In genomic region chr22:35533365-35534029, GRCh38 we compare ENCODE assay signal across 29 cellular contexts. TPM values are rescaled to one million over a fixed set of nuclear protein-coding genes. Genes with fewer than 3 reads are reported as not detected.
DNase-seq lines count a peak whose midpoint lies in the region; ATAC-seq, FAIRE-seq and TF ChIP-seq lines count a peak whose summit lies in the region.
"Had no signal": no experiment of that assay in that cellular context is flagged by ENCODE, and none has a peak within 500 bp of the region (broad histone marks: within the 10 kb centered on the region; RNA-seq: fewer than 3 reads in every experiment).

No MANE protein-coding gene starts in this region.

- DNase-seq in H9: no peak
- DNase-seq in MM.1S: no peak
- DNase-seq in H1 (ENCODE audit: low read depth in 1 of 2, low spot score in 2 of 2): no peak
- DNase-seq in RKO (ENCODE audit: low spot score): no peak
- no peak for DNase-seq in T1000 (lab: John Stamatoyannopoulos, UW)
- DNase-seq in upper lobe of right lung: no peak
- DNase-seq: AML-193; Caco-2; CD4-positive, alpha-beta memory T cell; DMS 273 treated with DMSO at 0.1 percent for 48 hours; DND-41; HCEC 1CT; NCI-H1092 treated with DMSO at 0.1 percent for 48 hours; NCI-H1436; NCI-H187; NCI-H2081 treated with DMSO at 0.1 percent for 48 hours; NCI-H2171; NCI-H226; NCI-H510A; NCI-H69; SHP77; T-cell had no signal

- TF ChIP-seq CTCF in H9 (conservative IDR thresholded peaks at IDR 0.05): no peak
- TF ChIP-seq CTCF in MM.1S (IDR thresholded peaks at IDR 0.05; ENCODE audit: low read length): no peak
- TF ChIP-seq CTCF in H1 (IDR thresholded peaks at IDR 0.05; ENCODE audit: control extremely low read depth in 1 of 3, insufficient read depth in 1 of 3, low read depth in 1 of 3, low read length in 3 of 3): no peak
- no peak for TF ChIP-seq CTCF in upper lobe of right lung (IDR thresholded peaks at IDR 0.05)

- H3K79me2 ChIP-seq in H9 (ENCODE audit: insufficient read depth, low read length) (no peaks in the 10 kb centered on the region), MM.1S (ENCODE audit: low read length) (no peaks in the 10 kb centered on the region), H1 (ENCODE audit: control insufficient read depth in 1 of 2, insufficient read depth in 2 of 2, low read length in 2 of 2) (no peaks in the 10 kb centered on the region; a peak in 1 of 4 replicates)

- H3K4ac ChIP-seq in H9 (ENCODE audit: low read depth, low read length) (no peak overlapping the region), H1 (replicated peaks; ENCODE audit: insufficient read length, low read depth, low read length) (no peak overlapping the region)

- H4K20me1 ChIP-seq in H9 (ENCODE audit: control insufficient read depth, insufficient read depth, insufficient read length) (peaks cover 2% of the 10 kb centered on the region), MM.1S (ENCODE audit: insufficient read depth, low read length) (no peaks in the 10 kb centered on the region), H1 (replicated peaks in 1 of 2; ENCODE audit: control insufficient read depth in 1 of 2, insufficient read depth in 2 of 2, low read length in 2 of 2) (peaks cover 0 to 5% of the 10 kb centered on the region in 2 experiments)
- H4K20me1 ChIP-seq: BLaER1 treated with 17β-estradiol and CSF1 and Interleukin-3, amounts not matched to agents 10 nM and 100 nM had no signal

- no peaks in the 10 kb centered on the region for H3K79me1 ChIP-seq in H9 (ENCODE audit: insufficient read depth, low read depth, low read length, poor library complexity, severe bottlenecking)
- no peaks in the 10 kb centered on the region for H3K79me1 ChIP-seq in H1 (ENCODE audit: low read depth, low read length)

- peaks cover 11 to 13% of the 10 kb centered on the region in 2 experiments for H3K4me1 Mint-ChIP-seq in H9
- H3K4me1 Mint-ChIP-seq: CD4-positive, alpha-beta memory T cell had no signal

- H3K9me3 ChIP-seq in H9 (ENCODE audit: control insufficient read depth, low read depth, low read length): no peaks in the 10 kb centered on the region
- no peaks in the 10 kb centered on the region for H3K9me3 ChIP-seq in MM.1S (replicated peaks; ENCODE audit: insufficient read depth, low read length)
- no peaks in the 10 kb centered on the region for H3K9me3 ChIP-seq in H1 (ENCODE audit: insufficient read depth in 2 of 2, low read depth in 1 of 2, low read length in 1 of 2)
- H3K9me3 ChIP-seq in upper lobe of right lung: no peaks in the 10 kb centered on the region
- H3K9me3 ChIP-seq: Caco-2 had no signal

- H4K5ac ChIP-seq in H9 (ENCODE audit: insufficient read length, low read depth, low read length): peak overlapping the region; percentile 18
- no peak overlapping the region for H4K5ac ChIP-seq in H1 (ENCODE audit: insufficient read length, low read depth, low read length)

- H3K18ac ChIP-seq in H9 (ENCODE audit: insufficient read length, low read depth, low read length) (no peak overlapping the region), H1 (ENCODE audit: extremely low read depth, low read length) (no peak overlapping the region)

- H3K23ac ChIP-seq in H9 (ENCODE audit: insufficient read length, low read depth, low read length): no peak overlapping the region
- no peak overlapping the region for H3K23ac ChIP-seq in H1 (ENCODE audit: insufficient read length)

- no peak overlapping the region for H3K4me3 ChIP-seq in MM.1S (ENCODE audit: low read length)
- no peak overlapping the region for H3K4me3 ChIP-seq in H1 (ENCODE audit: extremely low read depth in 1 of 4, insufficient read depth in 2 of 4, low read depth in 3 of 4, low read length in 4 of 4)
- H3K4me3 ChIP-seq in upper lobe of right lung: no peak overlapping the region
- H3K4me3 ChIP-seq: A549; BLaER1 treated with 17β-estradiol and CSF1 and Interleukin-3, amounts not matched to agents 10 nM and 100 nM; GM23338 had no signal

- POLR2A ChIA-PET in H1 (lab: Charles Lee; ENCODE audit: partially characterized antibody): no interaction called here

- H3K27ac ChIP-seq in H9 (ENCODE audit: insufficient read length, low read depth, low read length) (no peak overlapping the region), MM.1S (ENCODE audit: low read length) (peak overlapping the region; percentile 69; the same call in 1 of the 2 replicates), H1 (ENCODE audit: low read depth, low read length) (no peak overlapping the region), upper lobe of right lung (no peak overlapping the region)
- H3K27ac ChIP-seq: A549; BLaER1 treated with 17β-estradiol and CSF1 and Interleukin-3, amounts not matched to agents 10 nM and 100 nM; RWPE1 had no signal

- H3K23me2 ChIP-seq in H9 (ENCODE audit: insufficient read length, low read depth, low read length, poor library complexity, severe bottlenecking): no peaks in the 10 kb centered on the region
- peaks cover 8% of the 10 kb centered on the region for H3K23me2 ChIP-seq in H1 (ENCODE audit: low read depth, low read length)

- H4K8ac ChIP-seq in H9 (replicated peaks; ENCODE audit: insufficient read length, low read depth, low read length) (no peak overlapping the region), H1 (ENCODE audit: extremely low read depth, insufficient read depth, low read length) (no peak overlapping the region)

- H2AK5ac ChIP-seq in H9 (ENCODE audit: insufficient read length, low read length) (no peak overlapping the region), H1 (ENCODE audit: low read depth, low read length) (peak overlapping the region; percentile 90; the same call in 1 of the 2 replicates)

- 100% methylated on average over 2 of the region's 6 CpGs for WGBS in H9 (ENCODE audit: extremely low coverage, insufficient read length, low lambda C conversion rate)
- WGBS in H1 (ENCODE audit: extremely low coverage in 1 of 2, insufficient coverage in 1 of 2, insufficient read length in 1 of 2, insufficient replicate concordance in 2 of 2, low coverage in 1 of 2, low lambda C conversion rate in 2 of 2, missing lambda C conversion rate in 1 of 2), 2 experiments: 92 to 100% methylated on average over 2 to 6 of the region's 6 CpGs

- H3F3A ChIP-seq in MM.1S (ENCODE audit: insufficient read depth, low read length): peaks cover 15% of the 10 kb centered on the region

- H3K56ac ChIP-seq in H9 (ENCODE audit: insufficient read length, low read depth, low read length) (no peak overlapping the region), H1 (replicated peaks; ENCODE audit: insufficient read length, low read depth, low read length) (peak overlapping the region; percentile 88)

- H3K27ac Mint-ChIP-seq in H9: no peak overlapping the region
- H3K27ac Mint-ChIP-seq: CD4-positive, alpha-beta memory T cell; GM23338; IgD-negative memory B cell; T-cell had no signal

- H2BK20ac ChIP-seq in H9 (ENCODE audit: low read depth, low read length, poor library complexity, severe bottlenecking) (no peak overlapping the region), H1 (ENCODE audit: low read length) (no peak overlapping the region)

- no peaks in the 10 kb centered on the region for H3K27me3 ChIP-seq in H9 (ENCODE audit: insufficient read depth, low read length)
- no peaks in the 10 kb centered on the region for H3K27me3 ChIP-seq in MM.1S (replicated peaks; ENCODE audit: insufficient read depth, low read length)
- no peaks in the 10 kb centered on the region for H3K27me3 ChIP-seq in H1 (replicated peaks in 1 of 4; ENCODE audit: control insufficient read depth in 3 of 4, extremely low read depth in 1 of 4, insufficient read depth in 3 of 4, low read length in 3 of 4)
- H3K27me3 ChIP-seq in upper lobe of right lung: no peaks in the 10 kb centered on the region
- H3K27me3 ChIP-seq: BLaER1 treated with 17β-estradiol and CSF1 and Interleukin-3, amounts not matched to agents 10 nM and 100 nM had no signal

- H2AFZ ChIP-seq in H9 (ENCODE audit: low read length): no peak overlapping the region
- H2AFZ ChIP-seq in MM.1S (ENCODE audit: low read length): no peak overlapping the region
- no peak overlapping the region for H2AFZ ChIP-seq in H1 (ENCODE audit: low read length)
- H2AFZ ChIP-seq: GM23338 had no signal

- H3K36me3 Mint-ChIP-seq in H9 (ENCODE audit: insufficient read depth in 1 of 3, low read depth in 3 of 3): no peaks in the 10 kb centered on the region
- H3K36me3 Mint-ChIP-seq: T-cell had no signal

- no peaks in the 10 kb centered on the region for H3K9me2 ChIP-seq in MM.1S (replicated peaks; ENCODE audit: insufficient read depth, low read length)

- H3K4me2 ChIP-seq in H9 (ENCODE audit: insufficient read depth, insufficient read length, low read length): no peak overlapping the region
- H3K4me2 ChIP-seq in MM.1S (ENCODE audit: low read depth, low read length): no peak overlapping the region
- H3K4me2 ChIP-seq in H1 (ENCODE audit: insufficient read depth in 1 of 2, low read depth in 2 of 2, low read length in 2 of 2): no peak overlapping the region
- H3K4me2 ChIP-seq: A549; BLaER1 treated with 17β-estradiol and CSF1 and Interleukin-3, amounts not matched to agents 10 nM and 100 nM; GM23338 had no signal

- peaks cover 12% of the 10 kb centered on the region for H3K27me3 Mint-ChIP-seq in H9 (ENCODE audit: low read depth)

- H3K14ac ChIP-seq in H9 (ENCODE audit: insufficient read depth, low read length): no peak overlapping the region
- H3K14ac ChIP-seq in H1 (ENCODE audit: insufficient read length): no peak overlapping the region

- H3K36me3 ChIP-seq in MM.1S (replicated peaks; ENCODE audit: insufficient read depth, low read length) (no peaks in the 10 kb centered on the region), H1 (ENCODE audit: control insufficient read depth in 2 of 4, insufficient read depth in 4 of 4, low read length in 3 of 4) (no peaks in the 10 kb centered on the region; a peak in 1 of 8 replicates), upper lobe of right lung (no peaks in the 10 kb centered on the region)
- H3K36me3 ChIP-seq: BLaER1 treated with 17β-estradiol and CSF1 and Interleukin-3, amounts not matched to agents 10 nM and 100 nM had no signal

- H2BK15ac ChIP-seq in H9 (ENCODE audit: low read depth, low read length): no peak overlapping the region
- no peak overlapping the region for H2BK15ac ChIP-seq in H1 (ENCODE audit: low read length)

- H3K4me1 ChIP-seq in H9 (ENCODE audit: insufficient read depth, low read length) (no peaks in the 10 kb centered on the region), MM.1S (ENCODE audit: low read length) (peaks cover 21% of the 10 kb centered on the region), H1 (replicated peaks in 1 of 4; ENCODE audit: control insufficient read depth in 3 of 4, insufficient read depth in 4 of 4, low read length in 3 of 4) (peaks cover 0 to 5% (median under 1%) of the 10 kb centered on the region in 4 experiments; a peak in 3 of 7 replicates), upper lobe of right lung (peaks cover 6% of the 10 kb centered on the region)
- H3K4me1 ChIP-seq: Caco-2 had no signal

- H3T11ph ChIP-seq in H9 (ENCODE audit: low read length): no peak overlapping the region

- no peak for TF ChIP-seq POLR2A in H1 (IDR thresholded peaks at IDR 0.05; ENCODE audit: control extremely low read depth in 1 of 2, low read depth in 2 of 2, low read length in 2 of 2)

- ATAC-seq in HG02970 (IDR thresholded peaks at IDR 0.05; ENCODE audit: low FRiP score, unreplicated experiment) (no peak), upper lobe of right lung (no peak)
- ATAC-seq: A549, GM23338 had no signal

- H2BK12ac ChIP-seq in H9 (ENCODE audit: insufficient read length, low read depth, low read length): no peak overlapping the region
- no peak overlapping the region for H2BK12ac ChIP-seq in H1 (ENCODE audit: low read depth, low read length)

- TF ChIP-seq RAD21 in H1 (IDR thresholded peaks at IDR 0.05 in 1 of 2, conservative IDR thresholded peaks at IDR 0.05 in 1 of 2; ENCODE audit: low read depth in 2 of 2, low read length in 2 of 2): no peak

- no peak overlapping the region for H3K4me3 Mint-ChIP-seq in H9
- H3K4me3 Mint-ChIP-seq: CD4-positive, alpha-beta memory T cell; GM23338; IgD-negative memory B cell; T-cell had no signal

- no peak for FAIRE-seq in H1 (lab: Jason Lieb, UNC)
- FAIRE-seq: A549, GM18507 had no signal

- H4K91ac ChIP-seq in H9 (ENCODE audit: insufficient read length, low read depth, low read length) (no peak overlapping the region), H1 (replicated peaks; ENCODE audit: insufficient read length, low read length) (no peak overlapping the region)

- CTCF ChIA-PET in H1 (lab: Charles Lee; ENCODE audit: partially characterized antibody): interaction anchor here (1.3 to 2.9 kb wide), 3 partner anchors 12 to 131 kb away, joined by 3 to 10 read pairs (median 8); no protein-coding TSS in a partner anchor

- H2BK5ac ChIP-seq in H9 (ENCODE audit: insufficient read length, low read length) (no peak overlapping the region), H1 (ENCODE audit: low read depth, low read length) (no peak overlapping the region)

- H3K9me3 Mint-ChIP-seq in H9: peaks cover 0 to 4% of the 10 kb centered on the region in 2 experiments; a peak in 1 of 5 replicates

- TF ChIP-seq EP300 in H1 (IDR thresholded peaks at IDR 0.05; ENCODE audit: borderline replicate concordance in 1 of 2, low read depth in 2 of 2, low read length in 2 of 2): no peak

- intact Hi-C loops in upper lobe of right lung (cut with DNase I): no loop called here

- H2BK120ac ChIP-seq in H9 (ENCODE audit: low read depth, low read length, poor library complexity, severe bottlenecking) (no peak overlapping the region), H1 (replicated peaks; ENCODE audit: low read depth, low read length) (no peak overlapping the region)

- no peak overlapping the region for H3K9ac ChIP-seq in H9 (ENCODE audit: extremely low read depth, insufficient read length, low read length)
- H3K9ac ChIP-seq in MM.1S (ENCODE audit: low read length): no peak overlapping the region
- H3K9ac ChIP-seq in H1 (replicated peaks in 1 of 4; ENCODE audit: extremely low read depth in 1 of 4, low read depth in 3 of 4, low read length in 3 of 4): no peak overlapping the region
- H3K9ac ChIP-seq: BLaER1 treated with 17β-estradiol and CSF1 and Interleukin-3, amounts not matched to agents 10 nM and 100 nM had no signal

RNA-seq across cellular contexts. Expression of gene RASD2, which starts 7.1 kb away (rescaled TPM):
- total RNA-seq in H9 (2021) (0.42 and 0.53 TPM in 2 replicates), upper lobe of right lung (4.1 TPM)
- 4.4 and 5.1 TPM in 2 replicates for total RNA-seq in H1 (2021; fragmentation: NEBNext Ultra II Directional; extraction: Animal tissue kit (Norgen Biotek cat#: 25700))
- 1.9 and 3.8 TPM in 2 replicates for polyA plus RNA-seq in H1 (2011; rRNA removed)
- polyA plus RNA-seq in H1 (2011; cell fraction: cytosol; rRNA removed): 1.5 TPM
- polyA plus RNA-seq in H1 (2011; cell fraction: nucleus; rRNA removed): 2.6 TPM
- 2.0 to 4.3 TPM (median 3.4 TPM) in 4 replicates for polyA plus RNA-seq in H1 (2012, experiment 1 of 2)
- polyA plus RNA-seq in H1 (2012, experiment 2 of 2): 3.1 TPM
- 3.4 TPM for polyA plus RNA-seq in H1 (2013, experiment 1 of 2)
- polyA plus RNA-seq in H1 (2013, experiment 2 of 2): 3.6 TPM
- 1.5 and 1.9 TPM in 2 replicates for polyA minus RNA-seq in H1 (2011; rRNA and poly(A)+ RNA removed)
- 3.6 TPM for polyA minus RNA-seq in H1 (2011; cell fraction: cytosol; rRNA and poly(A)+ RNA removed)
- polyA minus RNA-seq in H1 (2011; cell fraction: nucleus; rRNA and poly(A)+ RNA removed): 1.8 TPM
- total RNA-seq: CD4-positive, alpha-beta memory T cell had no signal
- polyA plus RNA-seq: IgD-negative memory B cell had no signal
